10 cellular contexts compared by ENCODE assay signal in the genomic region with DNA sequence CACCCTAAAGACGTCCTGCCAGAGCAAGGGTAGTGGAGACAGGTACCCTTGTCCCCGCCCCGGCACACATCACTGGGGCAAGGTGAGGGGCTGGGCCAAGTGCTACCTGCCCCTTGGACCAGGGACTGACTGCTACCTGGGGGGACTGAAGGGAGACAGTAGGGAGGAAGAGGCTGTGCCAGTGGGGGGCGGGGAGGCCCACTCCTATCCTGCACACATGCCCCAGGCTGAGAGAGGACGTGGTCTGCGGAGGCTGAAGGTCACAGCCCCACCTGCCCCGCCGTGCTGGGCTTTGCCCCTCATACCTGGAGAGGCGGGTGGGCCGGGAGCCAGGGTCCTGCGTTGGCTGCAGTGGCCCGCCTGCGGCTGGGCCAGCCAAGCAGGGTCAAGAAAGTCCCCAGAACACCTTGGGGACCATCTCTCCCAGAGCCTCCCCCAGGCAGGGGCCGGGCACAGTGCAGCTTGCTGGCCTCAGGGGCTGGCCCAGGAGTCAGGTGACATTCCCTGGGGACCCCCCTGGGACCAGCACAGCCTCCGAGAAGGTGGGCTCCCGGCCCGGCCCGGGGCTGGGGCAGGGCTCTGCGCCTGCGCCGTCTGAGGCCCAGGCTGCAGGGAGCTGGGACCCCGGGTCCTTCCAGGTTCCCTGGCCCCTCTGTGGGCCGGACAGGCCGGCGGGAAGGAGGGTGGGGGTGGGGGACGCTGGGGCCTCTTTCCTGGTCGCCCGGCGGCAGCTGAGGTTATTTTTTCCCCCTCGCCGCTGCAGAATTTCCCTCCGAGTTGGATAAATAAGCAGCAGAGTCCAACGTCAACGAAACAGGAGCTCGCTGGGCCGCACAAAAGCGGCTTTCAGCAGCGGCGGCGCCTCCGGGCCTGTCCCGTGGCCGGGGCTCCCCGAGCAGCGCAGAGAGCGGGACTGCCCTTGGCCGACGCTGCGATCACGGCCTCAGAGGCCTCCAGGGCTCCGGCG. TPM values are rescaled to one million over a fixed set of nuclear protein-coding genes. Genes with fewer than 3 reads are reported as not detected.
A peak's percentile ranks its signal among the peaks of the same experiment; 100 is the strongest.
DNase-seq lines count a peak whose midpoint lies in the region; ATAC-seq and TF ChIP-seq lines count a peak whose summit lies in the region.
"Had no signal": no experiment of that assay in that cellular context is flagged by ENCODE, and none has a peak within 500 bp of the region (broad histone marks: within the 10 kb centered on the region; RNA-seq: fewer than 3 reads in every experiment).

No MANE protein-coding gene starts in this region.

- no peaks in the 10 kb centered on the region for H3K36me3 ChIP-seq in DOHH2 (ENCODE audit: control insufficient read depth, low read length)
- no peaks in the 10 kb centered on the region for H3K36me3 ChIP-seq in OCI-LY1 (ENCODE audit: insufficient read depth, low read length)
- H3K36me3 ChIP-seq in heart right ventricle, result no peaks in the 10 kb centered on the region
- no peaks in the 10 kb centered on the region for H3K36me3 ChIP-seq in psoas muscle (ENCODE audit: insufficient read depth in 1 of 2, low read depth in 1 of 2)
- H3K36me3 ChIP-seq in CD8-positive, alpha-beta T cell (ENCODE audit: insufficient read depth, low read length), result no peaks in the 10 kb centered on the region

- H3K79me2 ChIP-seq in DOHH2 (ENCODE audit: control insufficient read depth, low read length) (no peaks in the 10 kb centered on the region), OCI-LY1 (ENCODE audit: insufficient read depth, low read length) (no peaks in the 10 kb centered on the region)

- no peak overlapping the region for H3K4me3 Mint-ChIP-seq in CD8-positive, alpha-beta T cell

- H3K4me1 ChIP-seq in DOHH2 (ENCODE audit: control insufficient read depth, low read length) (peaks cover 7% of the 10 kb centered on the region), OCI-LY1 (ENCODE audit: insufficient read depth, low read length, severe bottlenecking) (peaks cover 10% of the 10 kb centered on the region), heart right ventricle (peaks cover 0 to 12% (median 9%) of the 10 kb centered on the region in 9 donors), psoas muscle (peaks cover 8% of the 10 kb centered on the region)
- no peaks in the 10 kb centered on the region for H3K4me1 ChIP-seq in CD8-positive, alpha-beta T cell (ENCODE audit: insufficient read depth, low read length)
- H3K4me1 ChIP-seq: Caco-2 had no signal

- H3F3A ChIP-seq in DOHH2 (ENCODE audit: control insufficient read depth, insufficient read depth), result no peaks in the 10 kb centered on the region
- H3F3A ChIP-seq in OCI-LY1 (ENCODE audit: insufficient read depth, low read length), result no peaks in the 10 kb centered on the region

- H3K4me2 ChIP-seq in DOHH2 (ENCODE audit: low read length), result peak overlapping the region; percentile 43; the same call in 1 of the 2 replicates
- H3K4me2 ChIP-seq in OCI-LY1 (ENCODE audit: low read length), result peak overlapping the region; percentile 25; the same call in 1 of the 2 replicates

- DNase-seq in heart right ventricle (peak; percentile 24 to 40), psoas muscle (no peak), DMS 273 treated with DMSO at 0.1 percent for 48 hours (lab: John Stamatoyannopoulos, UW) (no peak), RWPE1 (ENCODE audit: low spot score) (no peak)
- DNase-seq in stimulated activated CD4-positive, alpha-beta T cell treated with anti-CD3 and anti-CD28 coated beads, Interleukin-12 subunit alpha, Interleukin-12 subunit beta, amount 100 ng/mL, for 4 hours, result no peak
- no peak for DNase-seq in CD8-positive, alpha-beta T cell
- DNase-seq: Caco-2 had no signal

- no peak overlapping the region for H2AFZ ChIP-seq in OCI-LY1 (ENCODE audit: low read length)

- intact Hi-C loops in heart right ventricle (cut with DNase I), result loop anchor here in 1 of 10 donors (10.0 kb wide), 1 partner anchor 79 kb away; no protein-coding TSS in a partner anchor
- intact Hi-C loops in psoas muscle (cut with DNase I), result no loop called here
- intact Hi-C loops in CD8-positive, alpha-beta T cell (cut with DNase I, micrococcal nuclease), result no loop called here

- 25 to 26% methylated on average over 52 of the region's 52 CpGs for WGBS in heart right ventricle, 2 donors
- WGBS in psoas muscle, 3 donors, result 24 to 27% (median 26%) methylated on average over 42 to 52 of the region's 52 CpGs

- CTCF ChIA-PET in CD8-positive, alpha-beta T cell (lab: Charles Lee), result no interaction called here
- CTCF ChIA-PET in RWPE1 (lab: Yijun Ruan, JAX), result interaction anchor here (0.7 to 1.0 kb wide), 2 partner anchors 98 to 183 kb away, joined by 3 read pairs; no protein-coding TSS in a partner anchor

- H3K27me3 ChIP-seq in DOHH2 (ENCODE audit: control insufficient read depth, low read length), result peaks cover 28% of the 10 kb centered on the region
- peaks cover 6% of the 10 kb centered on the region; the same call in 1 of the 2 replicates for H3K27me3 ChIP-seq in OCI-LY1 (ENCODE audit: insufficient read depth, low read length)
- peaks cover 0 to 9% (median 2%) of the 10 kb centered on the region in 7 donors for H3K27me3 ChIP-seq in heart right ventricle
- H3K27me3 ChIP-seq in psoas muscle (ENCODE audit: insufficient read depth in 3 of 3, low read length in 2 of 3), result no peaks in the 10 kb centered on the region
- no peaks in the 10 kb centered on the region for H3K27me3 ChIP-seq in CD8-positive, alpha-beta T cell (ENCODE audit: insufficient read depth, low read length)

- no peaks in the 10 kb centered on the region for H3K9me2 ChIP-seq in DOHH2 (replicated peaks; ENCODE audit: control insufficient read depth, low read length)
- H3K9me2 ChIP-seq in OCI-LY1 (ENCODE audit: low read depth, low read length), result no peaks in the 10 kb centered on the region

- no peak overlapping the region for H3K27ac Mint-ChIP-seq in CD8-positive, alpha-beta T cell

- ATAC-seq in heart right ventricle (peak; percentile 45 to 79 (median 72)), psoas muscle (peak; percentile 60 to 78 (median 64))
- ATAC-seq in CD8-positive, alpha-beta T cell, result no peak

- H3K27ac ChIP-seq in DOHH2 (ENCODE audit: low read depth, low read length) (no peak overlapping the region), OCI-LY1 (ENCODE audit: low read depth, low read length, poor library complexity, severe bottlenecking) (no peak overlapping the region), heart right ventricle (peak overlapping the region in 5 of 10 donors; percentile 16 to 62 (median 47)), psoas muscle (no peak overlapping the region), RWPE1 (no peak overlapping the region)
- H3K27ac ChIP-seq in CD8-positive, alpha-beta T cell (ENCODE audit: low read depth, low read length), result no peak overlapping the region
- H3K27ac ChIP-seq: VCaP had no signal

- no peak overlapping the region for H3K9ac ChIP-seq in OCI-LY1 (ENCODE audit: low read length)

- H3K27me3 Mint-ChIP-seq in CD8-positive, alpha-beta T cell (ENCODE audit: low read depth), result no peaks in the 10 kb centered on the region

- POLR2A ChIA-PET in CD8-positive, alpha-beta T cell (lab: Charles Lee), result no interaction called here
- POLR2A ChIA-PET in RWPE1 (lab: Yijun Ruan, JAX; ENCODE audit: low non-redundant PET), result no interaction called here

- no peaks in the 10 kb centered on the region for H3K9me3 ChIP-seq in DOHH2 (ENCODE audit: control insufficient read depth, insufficient read depth, low read length)
- H3K9me3 ChIP-seq in OCI-LY1 (ENCODE audit: low read length), result no peaks in the 10 kb centered on the region
- no peaks in the 10 kb centered on the region for H3K9me3 ChIP-seq in heart right ventricle
- H3K9me3 ChIP-seq in psoas muscle, result no peaks in the 10 kb centered on the region
- H3K9me3 ChIP-seq in CD8-positive, alpha-beta T cell (ENCODE audit: low read length), result no peaks in the 10 kb centered on the region
- H3K9me3 ChIP-seq: Caco-2 had no signal

- TF ChIP-seq CTCF in DOHH2 (IDR thresholded peaks at IDR 0.05; ENCODE audit: low read depth, low read length, poor library complexity, severe bottlenecking) (no peak), OCI-LY1 (IDR thresholded peaks at IDR 0.05; ENCODE audit: low read length) (no peak), heart right ventricle (IDR thresholded peaks at IDR 0.05) (no peak), psoas muscle (IDR thresholded peaks at IDR 0.05) (no peak), RWPE1 (conservative IDR thresholded peaks at IDR 0.05; ENCODE audit: low read depth) (no peak)
- no peak for TF ChIP-seq CTCF in CD8-positive, alpha-beta T cell (IDR thresholded peaks at IDR 0.05)

- no peaks in the 10 kb centered on the region for H3K36me3 Mint-ChIP-seq in CD8-positive, alpha-beta T cell

- H3K4me1 Mint-ChIP-seq in CD8-positive, alpha-beta T cell (ENCODE audit: low read depth), result peaks cover 5% of the 10 kb centered on the region

- H3K9me3 Mint-ChIP-seq in CD8-positive, alpha-beta T cell, result no peaks in the 10 kb centered on the region

- H4K20me1 ChIP-seq in DOHH2 (ENCODE audit: control insufficient read depth, insufficient read depth, low read depth, low read length) (no peaks in the 10 kb centered on the region), OCI-LY1 (ENCODE audit: insufficient read depth, low read length) (no peaks in the 10 kb centered on the region)

- no peak overlapping the region; the same call in 1 of the 2 replicates for H3K4me3 ChIP-seq in DOHH2 (ENCODE audit: low read length)
- no peak overlapping the region for H3K4me3 ChIP-seq in OCI-LY1 (ENCODE audit: low read depth, low read length, poor library complexity, severe bottlenecking)
- peak overlapping the region in 9 of 10 donors; percentile 25 to 51 (median 46) for H3K4me3 ChIP-seq in heart right ventricle
- peak overlapping the region; percentile 44 for H3K4me3 ChIP-seq in psoas muscle
- no peak overlapping the region for H3K4me3 ChIP-seq in CD8-positive, alpha-beta T cell (ENCODE audit: low read depth, low read length)

RNA-seq across cellular contexts. Expression of a gene that starts 9.8 kb away (rescaled TPM):
- under 1 TPM in 5 of 10 donors, not detected in 5; 0.13 to 0.41 (median 0.15) TPM for total RNA-seq in heart right ventricle
- under 1 TPM; 0.15 to 0.45 TPM for polyA plus RNA-seq in heart right ventricle
- total RNA-seq in psoas muscle, result 10 to 100 TPM in 2 of 4 donors, 1 to 10 TPM in 2; 4.0 to 10.7 (median 7.5) TPM
- 10 to 100 TPM in 2 of 3 donors, 1 to 10 TPM in 1; 10.0 to 20.9 (median 19.1) TPM for polyA plus RNA-seq in psoas muscle
- total RNA-seq in CD8-positive, alpha-beta T cell, result under 1 TPM; 0.16 to 0.28 TPM

Comparison
In these comparisons a context has a peak if more than half of its experiments do, and no peak if none do; other contexts are left out.
1. H3K4me3 ChIP-seq: peak in heart right ventricle (9 of 10) and psoas muscle (single experiment); none in DOHH2 (single experiment), OCI-LY1 (single experiment) and CD8-positive, alpha-beta T cell (single experiment).
2. DNase-seq: peak in heart right ventricle (2 of 2); none in psoas muscle (0 of 2), stimulated activated CD4-positive, alpha-beta T cell treated with anti-CD3 and anti-CD28 coated beads, Interleukin-12 subunit alpha, Interleukin-12 subunit beta, amount 100 ng/mL, for 4 hours (single experiment), DMS 273 treated with DMSO at 0.1 percent for 48 hours (single experiment), CD8-positive, alpha-beta T cell (0 of 7) and RWPE1 (single experiment).